22 cellular contexts compared by ENCODE assay signal in the genomic region with DNA sequence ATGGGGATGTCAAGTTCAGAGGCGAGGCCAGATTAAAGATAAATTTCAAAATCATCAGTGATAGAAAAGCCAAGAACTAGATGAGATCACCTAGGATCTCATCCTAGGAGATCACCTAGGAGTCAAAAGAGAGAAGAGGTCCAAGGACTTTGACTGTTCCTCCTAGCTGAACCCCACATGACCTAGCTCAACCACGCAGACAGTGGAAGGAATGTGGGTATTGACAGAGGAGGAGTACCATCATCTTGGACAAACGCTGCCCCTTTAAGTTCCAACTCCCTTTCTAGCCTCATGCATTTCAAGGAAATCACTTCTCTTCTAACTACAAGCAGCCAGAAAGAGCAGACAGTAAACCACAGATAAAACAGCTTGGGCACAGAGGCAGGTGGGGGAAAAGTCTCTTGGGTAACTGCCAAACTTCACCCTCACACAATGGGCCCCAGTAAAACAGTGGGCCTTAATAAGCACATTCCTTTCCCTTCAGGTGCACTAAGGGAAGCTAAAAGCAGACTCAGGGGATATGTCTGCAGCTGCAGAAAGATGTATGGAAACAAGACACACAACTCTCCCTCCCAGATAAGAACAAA. TPM values are rescaled to one million over a fixed set of nuclear protein-coding genes. Genes with fewer than 3 reads are reported as not detected.
DNase-seq lines count a peak whose midpoint lies in the region; ATAC-seq and TF ChIP-seq lines count a peak whose summit lies in the region.
"Had no signal": no experiment of that assay in that cellular context is flagged by ENCODE, and none has a peak within 500 bp of the region (broad histone marks: within the 10 kb centered on the region; RNA-seq: fewer than 3 reads in every experiment).

No MANE protein-coding gene starts in this region.

- H2BK120ac ChIP-seq in neuronal stem cell (ENCODE audit: low read depth, low read length): no peak overlapping the region

- no peaks in the 10 kb centered on the region for H3F3A ChIP-seq in Loucy (ENCODE audit: low read depth)

- H2BK15ac ChIP-seq in neuronal stem cell (ENCODE audit: low read length): no peak overlapping the region

- H3K79me2 ChIP-seq in DND-41 (ENCODE audit: insufficient read depth, low read length) (no peaks in the 10 kb centered on the region), Loucy (ENCODE audit: insufficient read depth, low read length) (no peaks in the 10 kb centered on the region)

- H2AK5ac ChIP-seq in neuronal stem cell (ENCODE audit: low read depth, low read length): no peak overlapping the region

- peak overlapping the region; percentile 44 for H3K9ac ChIP-seq in DND-41 (ENCODE audit: low read depth, low read length)
- H3K9ac ChIP-seq in Loucy (ENCODE audit: low read depth, low read length, poor library complexity, severe bottlenecking): peak overlapping the region; percentile 47
- no peak overlapping the region for H3K9ac ChIP-seq in neuronal stem cell (ENCODE audit: low read depth, low read length, poor library complexity)

- H4K20me1 ChIP-seq in DND-41 (ENCODE audit: insufficient read depth, low read length): no peaks in the 10 kb centered on the region
- H4K20me1 ChIP-seq in Loucy (ENCODE audit: insufficient read depth, low read length, poor library complexity, severe bottlenecking): no peaks in the 10 kb centered on the region

- no peak overlapping the region for H3K23ac ChIP-seq in neuronal stem cell (ENCODE audit: low read depth, low read length, poor library complexity)

- no peaks in the 10 kb centered on the region for H3K79me1 ChIP-seq in neuronal stem cell (ENCODE audit: low read depth, low read length)

- H4K91ac ChIP-seq in neuronal stem cell (ENCODE audit: low read depth, low read length, poor library complexity): no peak overlapping the region

- H2AFZ ChIP-seq in DND-41 (ENCODE audit: low read depth, low read length) (peak overlapping the region; percentile 27), Loucy (ENCODE audit: low read length) (peak overlapping the region; percentile 62), neuronal stem cell (ENCODE audit: low read length) (peak overlapping the region; percentile 46)

- H3K4ac ChIP-seq in neuronal stem cell (ENCODE audit: low read length): no peak overlapping the region

- H2BK5ac ChIP-seq in neuronal stem cell (ENCODE audit: low read length): no peak overlapping the region

- H2BK12ac ChIP-seq in neuronal stem cell (ENCODE audit: low read length): no peak overlapping the region

- no CpG with 5 or more reads among the region's 3 CpGs for WGBS in neuronal stem cell (ENCODE audit: extremely low coverage in 2 of 2, insufficient read length in 2 of 2, insufficient replicate concordance in 1 of 2), 2 donors

- TF ChIP-seq CTCF in DND-41 (IDR thresholded peaks at IDR 0.05; ENCODE audit: borderline replicate concordance, extremely low read depth, low read length, poor library complexity, severe bottlenecking): no peak
- TF ChIP-seq CTCF in Loucy (conservative IDR thresholded peaks at IDR 0.05; ENCODE audit: low read length): no peak

- no peak overlapping the region for H3K4me3 ChIP-seq in DND-41 (ENCODE audit: low read depth in 1 of 2, low read length in 2 of 2)
- H3K4me3 ChIP-seq in Loucy (ENCODE audit: low read length, poor library complexity, severe bottlenecking): no peak overlapping the region
- no peak overlapping the region for H3K4me3 ChIP-seq in neuronal stem cell (ENCODE audit: low read length in 2 of 2)
- H3K4me3 ChIP-seq: prostate gland had no signal

- H3K14ac ChIP-seq in neuronal stem cell (ENCODE audit: low read length): no peak overlapping the region

- no peak overlapping the region for H3K18ac ChIP-seq in neuronal stem cell (ENCODE audit: low read length)

- peak; percentile 72 for ATAC-seq in DND-41 (ENCODE audit: insufficient read depth, low read depth)
- no peak for ATAC-seq in SK-N-SH treated with all-trans-retinoic acid at 6 μM for 48 hours
- ATAC-seq: HepG2; sciatic nerve; stimulated activated effector memory CD8-positive, alpha-beta T cell treated with anti-CD3 and anti-CD28 coated beads, Interleukin-12 subunit alpha, Interleukin-12 subunit beta, amount 100 ng/mL, for 72 hours had no signal

- H3K9me3 ChIP-seq in DND-41 (ENCODE audit: insufficient read depth, low read length, severe bottlenecking): no peaks in the 10 kb centered on the region
- H3K9me3 ChIP-seq in Loucy (ENCODE audit: insufficient read depth, low read depth, low read length): no peaks in the 10 kb centered on the region
- H3K9me3 ChIP-seq in neuronal stem cell (replicated peaks in 1 of 2; ENCODE audit: control insufficient read depth in 2 of 2, insufficient read depth in 1 of 2, low read depth in 1 of 2, low read length in 2 of 2): peaks cover 2 to 7% of the 10 kb centered on the region in 2 donors
- H3K9me3 ChIP-seq: prostate gland had no signal

- H3K27ac ChIP-seq in DND-41 (ENCODE audit: low read length): peak overlapping the region; percentile 81
- no peak overlapping the region for H3K27ac ChIP-seq in neuronal stem cell (replicated peaks; ENCODE audit: low read length)
- H3K27ac ChIP-seq: epithelial cell of prostate, prostate gland had no signal

- H3K4me2 ChIP-seq in DND-41 (ENCODE audit: insufficient read depth, low read length): peak overlapping the region; percentile 41
- H3K4me2 ChIP-seq in Loucy (ENCODE audit: low read depth, low read length, poor library complexity, severe bottlenecking): peak overlapping the region; percentile 55
- H3K4me2 ChIP-seq in neuronal stem cell (ENCODE audit: insufficient read depth, low read length, poor library complexity, severe bottlenecking): no peak overlapping the region

- peaks cover 32% of the 10 kb centered on the region for H3K4me1 ChIP-seq in DND-41 (ENCODE audit: insufficient read depth, low read length)
- peaks cover 19% of the 10 kb centered on the region for H3K4me1 ChIP-seq in Loucy (ENCODE audit: insufficient read depth, low read length, poor library complexity, severe bottlenecking)
- peaks cover 0 to 2% of the 10 kb centered on the region in 2 donors for H3K4me1 ChIP-seq in neuronal stem cell (ENCODE audit: control insufficient read depth in 2 of 2, insufficient read depth in 1 of 2, low read depth in 1 of 2, low read length in 2 of 2)
- H3K4me1 ChIP-seq: prostate gland had no signal

- H4K8ac ChIP-seq in neuronal stem cell (ENCODE audit: low read depth, low read length): no peak overlapping the region

- H3K36me3 ChIP-seq in DND-41 (ENCODE audit: insufficient read depth, low read length) (no peaks in the 10 kb centered on the region), Loucy (ENCODE audit: insufficient read depth, low read length) (no peaks in the 10 kb centered on the region), neuronal stem cell (replicated peaks in 1 of 2; ENCODE audit: control insufficient read depth in 2 of 2, insufficient read depth in 2 of 2, low read length in 2 of 2) (no peaks in the 10 kb centered on the region)
- H3K36me3 ChIP-seq: prostate gland had no signal

- peak; percentile 78 for DNase-seq in DND-41
- peak; percentile 64 for DNase-seq in OCI-M1 (lab: John Stamatoyannopoulos, UW)
- DNase-seq in neuronal stem cell (ENCODE audit: low spot score): no peak
- DNase-seq in islet precursor cell: no peak
- DNase-seq in NCI-H510A (lab: John Stamatoyannopoulos, UW): no peak
- DNase-seq: activated CD4-positive, alpha-beta T cell treated with anti-CD3 and anti-CD28 coated beads, Interleukin-2, amount 50 U/mL, for 4 hours; activated CD4-positive, CD25-positive, alpha-beta regulatory T cell; activated CD8-positive, alpha-beta memory T cell treated with anti-CD3 and anti-CD28 coated beads, Interleukin-2, amount 50 U/mL, for 4 hours; activated naive CD4-positive, alpha-beta T cell treated with anti-CD3 and anti-CD28 coated beads, Interleukin-2, amount 10 ng/mL, durations not matched to agents 7 days and 5 days; amniotic stem cell; effector CD8-positive, alpha-beta T cell; head of caudate nucleus; kidney glomerular epithelial cell; NCI-H1694; stimulated activated CD4-positive, alpha-beta T cell treated with anti-CD3 and anti-CD28 coated beads, Interleukin-4, amount 100 ng/mL, for 24 hours had no signal

- H3K9me2 ChIP-seq in Loucy (replicated peaks; ENCODE audit: low read depth, low read length): no peaks in the 10 kb centered on the region

- H3K27me3 ChIP-seq in DND-41 (ENCODE audit: insufficient read depth, low read length, poor library complexity) (no peaks in the 10 kb centered on the region), Loucy (ENCODE audit: insufficient read depth, low read length, poor library complexity, severe bottlenecking) (no peaks in the 10 kb centered on the region), neuronal stem cell (ENCODE audit: control insufficient read depth in 3 of 3, insufficient read depth in 3 of 3, low read depth in 1 of 3, low read length in 3 of 3) (peaks cover 0 to 1% (median 0%) of the 10 kb centered on the region in 3 experiments)

TF ChIP-seq in SK-N-SH treated with all-trans-retinoic acid at 6 μM for 48 hours, 23 proteins besides CTCF, POLR2A, EP300 and RAD21 (continues in another document):
- TF ChIP-seq SNAI2 (CRISPR knock-in tag; IDR thresholded peaks at IDR 0.05) (no peak), TOX (CRISPR knock-in tag; IDR thresholded peaks at IDR 0.05; ENCODE audit: borderline replicate concordance) (no peak), ZFP3 (CRISPR knock-in tag; IDR thresholded peaks at IDR 0.05) (no peak)
- TF ChIP-seq, protein P1, sequence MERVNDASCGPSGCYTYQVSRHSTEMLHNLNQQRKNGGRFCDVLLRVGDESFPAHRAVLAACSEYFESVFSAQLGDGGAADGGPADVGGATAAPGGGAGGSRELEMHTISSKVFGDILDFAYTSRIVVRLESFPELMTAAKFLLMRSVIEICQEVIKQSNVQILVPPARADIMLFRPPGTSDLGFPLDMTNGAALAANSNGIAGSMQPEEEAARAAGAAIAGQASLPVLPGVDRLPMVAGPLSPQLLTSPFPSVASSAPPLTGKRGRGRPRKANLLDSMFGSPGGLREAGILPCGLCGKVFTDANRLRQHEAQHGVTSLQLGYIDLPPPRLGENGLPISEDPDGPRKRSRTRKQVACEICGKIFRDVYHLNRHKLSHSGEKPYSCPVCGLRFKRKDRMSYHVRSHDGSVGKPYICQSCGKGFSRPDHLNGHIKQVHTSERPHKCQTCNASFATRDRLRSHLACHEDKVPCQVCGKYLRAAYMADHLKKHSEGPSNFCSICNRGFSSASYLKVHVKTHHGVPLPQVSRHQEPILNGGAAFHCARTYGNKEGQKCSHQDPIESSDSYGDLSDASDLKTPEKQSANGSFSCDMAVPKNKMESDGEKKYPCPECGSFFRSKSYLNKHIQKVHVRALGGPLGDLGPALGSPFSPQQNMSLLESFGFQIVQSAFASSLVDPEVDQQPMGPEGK (CRISPR knock-in tag; IDR thresholded peaks at IDR 0.05; ENCODE audit: borderline replicate concordance): no peak

RNA-seq across cellular contexts. Expression of a gene that starts 12.5 kb away (rescaled TPM):
- 9.6 TPM for polyA plus RNA-seq in neuronal stem cell (2013, experiment 1 of 2)
- 10.6 TPM for polyA plus RNA-seq in neuronal stem cell (2013, experiment 2 of 2)

RNA-seq across cellular contexts. Expression of a gene that starts 41.2 kb away (rescaled TPM):
- 19.2 TPM for polyA plus RNA-seq in neuronal stem cell (2013, experiment 1 of 2)
- polyA plus RNA-seq in neuronal stem cell (2013, experiment 2 of 2): 19.4 TPM

RNA-seq across cellular contexts. Expression of a gene that starts 59.8 kb away (rescaled TPM):
- 15.9 TPM for polyA plus RNA-seq in neuronal stem cell (2013, experiment 1 of 2)
- 15.7 TPM for polyA plus RNA-seq in neuronal stem cell (2013, experiment 2 of 2)

Comparison
In these comparisons a context has a peak if more than half of its experiments do, and no peak if none do; other contexts are left out.
1. DNase-seq: peak in DND-41 (single experiment) and OCI-M1 (single experiment); none in neuronal stem cell (single experiment), islet precursor cell (single experiment) and NCI-H510A (single experiment).
2. Peak in every context shown above with its lines, with median percentiles within 50 percentile points of each other: H2AFZ ChIP-seq.